8 cellular contexts compared by ENCODE assay signal in genomic region chr2:205683179-205683978, GRCh38. TPM values are rescaled to one million over a fixed set of nuclear protein-coding genes. Genes with fewer than 3 reads are reported as not detected.
DNase-seq lines count a peak whose midpoint lies in the region; ATAC-seq, FAIRE-seq and TF ChIP-seq lines count a peak whose summit lies in the region.

No MANE protein-coding gene starts in this region.

- no peak for TF ChIP-seq EP300 in A549 (IDR thresholded peaks at IDR 0.05)

- H3K4me2 ChIP-seq in A549, result peak overlapping the region; percentile 88

- no peaks in the 10 kb centered on the region for H3K27me3 ChIP-seq in HAP-1 (ENCODE audit: low read depth)
- no peaks in the 10 kb centered on the region for H3K27me3 ChIP-seq in brain microvascular endothelial cell (replicated peaks)
- H3K27me3 ChIP-seq in body of pancreas, result peaks cover 0 to 15% of the 10 kb centered on the region in 2 donors

- peaks cover 29% of the 10 kb centered on the region for H3K4me1 Mint-ChIP-seq in memory B cell

- TF ChIP-seq POLR2A in A549 (IDR thresholded peaks at IDR 0.05; ENCODE audit: low read length) (no peak), body of pancreas (IDR thresholded peaks at IDR 0.05) (no peak)

- POLR2A ChIA-PET in A549 (lab: Yijun Ruan, JAX), result interaction anchor here (1.2 to 2.5 kb wide), 11 partner anchors 9 to 812 kb away, joined by 3 to 26 read pairs (median 8); no protein-coding TSS in a partner anchor

- TF ChIP-seq RAD21 in A549 (conservative IDR thresholded peaks at IDR 0.05 in 1 of 2, IDR thresholded peaks at IDR 0.05 in 1 of 2), result 0 out of 5 replicates have a peak, but pooled peaks of 1 of the 2 experiments have one; percentile 17

- ATAC-seq in A549, result no peak
- ATAC-seq in memory B cell (ENCODE audit: low read depth), result no peak
- ATAC-seq in GM18502 (IDR thresholded peaks at IDR 0.05; ENCODE audit: poor library complexity, unreplicated experiment), result no peak
- no peak for ATAC-seq in body of pancreas

- H3K4me1 ChIP-seq in A549, result peaks cover 48% of the 10 kb centered on the region
- H3K4me1 ChIP-seq in HAP-1, result peaks cover 3% of the 10 kb centered on the region
- peaks cover 39% of the 10 kb centered on the region for H3K4me1 ChIP-seq in body of pancreas

- peak overlapping the region; percentile 93 to 98 for H3K27ac ChIP-seq in A549
- peak overlapping the region; percentile 36 for H3K27ac ChIP-seq in brain microvascular endothelial cell
- peak overlapping the region in 1 of 4 donors; percentile 65 for H3K27ac ChIP-seq in body of pancreas

- no peak for FAIRE-seq in A549 (lab: Jason Lieb, UNC)

- H3K4me3 Mint-ChIP-seq in memory B cell, result peak overlapping the region; percentile 91

- H3K9me3 ChIP-seq in A549 (no peaks in the 10 kb centered on the region), HAP-1 (no peaks in the 10 kb centered on the region), body of pancreas (no peaks in the 10 kb centered on the region)

- H3K9me3 Mint-ChIP-seq in memory B cell, result no peaks in the 10 kb centered on the region

- CTCF ChIA-PET in A549 (lab: Yijun Ruan, JAX), result interaction anchor here (0.8 to 5.9 kb wide), 12 partner anchors 8 to 1570 kb away, joined by 3 to 33 read pairs (median 5); no protein-coding TSS in a partner anchor

- intact Hi-C loops in body of pancreas (cut with DNase I), result loop anchor here (10.0 kb wide), 1 partner anchor 1359 kb away; no protein-coding TSS in a partner anchor

- H3K36me3 Mint-ChIP-seq in memory B cell, result no peaks in the 10 kb centered on the region

- no peak overlapping the region for H3K27ac Mint-ChIP-seq in memory B cell

- H3K4me3 ChIP-seq in A549 (peak overlapping the region; percentile 80), HAP-1 (peak overlapping the region; percentile 49), brain microvascular endothelial cell (ENCODE audit: low read depth, low read length) (peak overlapping the region; percentile 77), body of pancreas (no peak overlapping the region)

- in situ Hi-C loops in HAP-1 (cut with MboI; ENCODE audit: low sequenced_read_pairs) (loop anchor here (25.0 kb wide), 2 partner anchors 821 to 1371 kb away; no protein-coding TSS in a partner anchor), brain microvascular endothelial cell (cut with HindIII; ENCODE audit: low pct_ligation_motif_present, low sequenced_read_pairs) (no loop called here)

- peaks cover 12% of the 10 kb centered on the region for H3K27me3 Mint-ChIP-seq in memory B cell

- DNase-seq in A549 (ENCODE audit: low read depth in 1 of 2, low spot score in 1 of 2) (no peak), HAP-1 (ENCODE audit: low spot score in 2 of 2) (no peak), brain microvascular endothelial cell (no peak), memory B cell (ENCODE audit: low spot score in 2 of 2) (no peak), body of pancreas (no peak), HuH-7 (ENCODE audit: low spot score) (no peak), NCI-H748 treated with DMSO at 0.1 percent for 48 hours (lab: John Stamatoyannopoulos, UW) (no peak)

- TF ChIP-seq CTCF in A549 (IDR thresholded peaks at IDR 0.05) (no peak), brain microvascular endothelial cell (IDR thresholded peaks at IDR 0.05; ENCODE audit: low read depth, low read length, missing control alignments) (no peak), body of pancreas (IDR thresholded peaks at IDR 0.05) (no peak)

- 2% methylated on average over 9 of the region's 9 CpGs for WGBS in A549 (ENCODE audit: missing lambda C conversion rate)
- 40 to 45% methylated on average over 9 of the region's 9 CpGs for WGBS in body of pancreas, 2 donors

- H3K36me3 ChIP-seq in HAP-1 (replicated peaks) (no peaks in the 10 kb centered on the region), brain microvascular endothelial cell (replicated peaks) (no peaks in the 10 kb centered on the region), body of pancreas (replicated peaks in 1 of 2; ENCODE audit: insufficient read depth in 1 of 2, low read depth in 2 of 2) (no peaks in the 10 kb centered on the region)

TF ChIP-seq in A549, 52 proteins besides CTCF, POLR2A, EP300 and RAD21:
- TF ChIP-seq SMC3 (IDR thresholded peaks at IDR 0.05), result 0 out of 3 replicates have a peak, but pooled peaks have one; percentile 9
- no peak for TF ChIP-seq MYC (IDR thresholded peaks at IDR 0.05; ENCODE audit: borderline replicate concordance, low read length)
- TF ChIP-seq CEBPB (IDR thresholded peaks at IDR 0.05), result peak in 1 of 2 experiments; percentile 25; a peak in 1 of 4 replicates

RNA-seq across cellular contexts. Expression of gene NRP2, which starts 1.1 kb away (rescaled TPM):
- polyA plus RNA-seq in A549 (2011; rRNA removed), result 144 and 154 TPM in 2 replicates
- 37.9 and 48.1 TPM in 2 replicates for polyA plus RNA-seq in A549 (2012; cell fraction: cytosol; rRNA removed)
- 111 and 112 TPM in 2 replicates for polyA plus RNA-seq in A549 (2012; cell fraction: nucleus; rRNA removed)
- 125 to 187 TPM (median 159 TPM) in 3 replicates for polyA plus RNA-seq in A549 (2017; fragmentation: RNase III; extraction: RNeasy Plus Mini Kit Qiagen cat#74134 plus additional on column Dnase treatment)
- 199 and 240 TPM in 2 replicates for polyA minus RNA-seq in A549 (2011; rRNA and poly(A)+ RNA removed)
- 1 to 10 TPM; 5.7 to 7.6 TPM for total RNA-seq in body of pancreas

Comparison
In these comparisons a context has a peak if more than half of its experiments do, and no peak if none do; other contexts are left out.
1. H3K4me3 ChIP-seq: peak in A549 (single experiment), HAP-1 (single experiment) and brain microvascular endothelial cell (single experiment); none in body of pancreas (0 of 2).